1 cellular context compared by ENCODE assay signal in genomic region chr2:189426886-189427285, GRCh38.
TF ChIP-seq lines count a peak whose summit lies in the region.

No MANE protein-coding gene starts in this region.

TF ChIP-seq in GM23338, 12 proteins besides CTCF, POLR2A, EP300 and RAD21 (continued from another document):
- TF ChIP-seq ZNF462 (CRISPR knock-in tag; IDR thresholded peaks at IDR 0.05) (no peak), REST (IDR thresholded peaks at IDR 0.05; ENCODE audit: unreplicated experiment) (no peak), EZH2phosphoT487 (IDR thresholded peaks at IDR 0.05; ENCODE audit: unreplicated experiment) (no peak), JUNB (IDR thresholded peaks at IDR 0.05; ENCODE audit: unreplicated experiment) (no peak), ETS1 (IDR thresholded peaks at IDR 0.05) (no peak), ZNF114 (CRISPR knock-in tag; IDR thresholded peaks at IDR 0.05) (no peak)
